2 cellular contexts compared by ENCODE assay signal in genomic region chr19:47110521-47111080, GRCh38.
TF ChIP-seq lines count a peak whose summit lies in the region.

No MANE protein-coding gene starts in this region.

TF ChIP-seq in GM23338, 12 proteins besides CTCF, POLR2A, EP300 and RAD21:
- no peak for TF ChIP-seq EZH2phosphoT487 (IDR thresholded peaks at IDR 0.05; ENCODE audit: unreplicated experiment)
- no peak for TF ChIP-seq ETS1 (IDR thresholded peaks at IDR 0.05)
- TF ChIP-seq CREB1 (CRISPR knock-in tag; IDR thresholded peaks at IDR 0.05; ENCODE audit: low read depth): no peak
- TF ChIP-seq ZNF331 (CRISPR knock-in tag; IDR thresholded peaks at IDR 0.05; ENCODE audit: low read depth): no peak
- no peak for TF ChIP-seq EZH2 (IDR thresholded peaks at IDR 0.05; ENCODE audit: low read depth, unreplicated experiment)
- TF ChIP-seq STAT1 (IDR thresholded peaks at IDR 0.05; ENCODE audit: unreplicated experiment): no peak
- TF ChIP-seq, protein P1, sequence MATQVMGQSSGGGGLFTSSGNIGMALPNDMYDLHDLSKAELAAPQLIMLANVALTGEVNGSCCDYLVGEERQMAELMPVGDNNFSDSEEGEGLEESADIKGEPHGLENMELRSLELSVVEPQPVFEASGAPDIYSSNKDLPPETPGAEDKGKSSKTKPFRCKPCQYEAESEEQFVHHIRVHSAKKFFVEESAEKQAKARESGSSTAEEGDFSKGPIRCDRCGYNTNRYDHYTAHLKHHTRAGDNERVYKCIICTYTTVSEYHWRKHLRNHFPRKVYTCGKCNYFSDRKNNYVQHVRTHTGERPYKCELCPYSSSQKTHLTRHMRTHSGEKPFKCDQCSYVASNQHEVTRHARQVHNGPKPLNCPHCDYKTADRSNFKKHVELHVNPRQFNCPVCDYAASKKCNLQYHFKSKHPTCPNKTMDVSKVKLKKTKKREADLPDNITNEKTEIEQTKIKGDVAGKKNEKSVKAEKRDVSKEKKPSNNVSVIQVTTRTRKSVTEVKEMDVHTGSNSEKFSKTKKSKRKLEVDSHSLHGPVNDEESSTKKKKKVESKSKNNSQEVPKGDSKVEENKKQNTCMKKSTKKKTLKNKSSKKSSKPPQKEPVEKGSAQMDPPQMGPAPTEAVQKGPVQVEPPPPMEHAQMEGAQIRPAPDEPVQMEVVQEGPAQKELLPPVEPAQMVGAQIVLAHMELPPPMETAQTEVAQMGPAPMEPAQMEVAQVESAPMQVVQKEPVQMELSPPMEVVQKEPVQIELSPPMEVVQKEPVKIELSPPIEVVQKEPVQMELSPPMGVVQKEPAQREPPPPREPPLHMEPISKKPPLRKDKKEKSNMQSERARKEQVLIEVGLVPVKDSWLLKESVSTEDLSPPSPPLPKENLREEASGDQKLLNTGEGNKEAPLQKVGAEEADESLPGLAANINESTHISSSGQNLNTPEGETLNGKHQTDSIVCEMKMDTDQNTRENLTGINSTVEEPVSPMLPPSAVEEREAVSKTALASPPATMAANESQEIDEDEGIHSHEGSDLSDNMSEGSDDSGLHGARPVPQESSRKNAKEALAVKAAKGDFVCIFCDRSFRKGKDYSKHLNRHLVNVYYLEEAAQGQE (IDR thresholded peaks at IDR 0.05; ENCODE audit: unreplicated experiment): no peak
- TF ChIP-seq ZNF462 (CRISPR knock-in tag; IDR thresholded peaks at IDR 0.05): no peak
- TF ChIP-seq JUNB (IDR thresholded peaks at IDR 0.05; ENCODE audit: unreplicated experiment): no peak
- no peak for TF ChIP-seq POLR2AphosphoS5 (IDR thresholded peaks at IDR 0.05; ENCODE audit: low read depth)
- TF ChIP-seq ZNF114 (CRISPR knock-in tag; IDR thresholded peaks at IDR 0.05): no peak

TF ChIP-seq in HepG2, 621 proteins besides CTCF, POLR2A, EP300 and RAD21 (continues in another document):
- TF ChIP-seq ZFP82 (CRISPR knock-in tag; IDR thresholded peaks at IDR 0.05; ENCODE audit: borderline replicate concordance): no peak
- 0 out of 2 replicates have a peak, but pooled peaks have one; percentile 46 for TF ChIP-seq PATZ1 (CRISPR knock-in tag; IDR thresholded peaks at IDR 0.05)
- TF ChIP-seq NFE2L2 (IDR thresholded peaks at IDR 0.05; ENCODE audit: low read length): no peak
- 0 out of 2 replicates have a peak, but pooled peaks have one; percentile 35 for TF ChIP-seq SIN3A (IDR thresholded peaks at IDR 0.05; ENCODE audit: borderline replicate concordance, low read depth, low read length)
- TF ChIP-seq NR2C2 (CRISPR knock-in tag; IDR thresholded peaks at IDR 0.05; ENCODE audit: borderline replicate concordance): no peak
- no peak for TF ChIP-seq THYN1 (CRISPR knock-in tag; IDR thresholded peaks at IDR 0.05; ENCODE audit: borderline replicate concordance, low read depth)
- no peak for TF ChIP-seq ZNF572 (CRISPR knock-in tag; IDR thresholded peaks at IDR 0.05)
- TF ChIP-seq MTF1 (CRISPR knock-in tag; IDR thresholded peaks at IDR 0.05): no peak
- TF ChIP-seq KMT2A (CRISPR knock-in tag; IDR thresholded peaks at IDR 0.05): no peak
- 0 out of 2 replicates have a peak, but pooled peaks have one; percentile 21 for TF ChIP-seq YEATS2 (CRISPR knock-in tag; IDR thresholded peaks at IDR 0.05; ENCODE audit: borderline replicate concordance)
- TF ChIP-seq EHMT2 (IDR thresholded peaks at IDR 0.05; ENCODE audit: borderline replicate concordance, low read depth, low read length): no peak
- peak; percentile 3; the same call in 1 of the 2 replicates for TF ChIP-seq ZFX (CRISPR knock-in tag; IDR thresholded peaks at IDR 0.05; ENCODE audit: low read depth)
- no peak for TF ChIP-seq ZBTB33 (CRISPR knock-in tag; IDR thresholded peaks at IDR 0.05)
- no peak for TF ChIP-seq ZMYM4 (CRISPR knock-in tag; IDR thresholded peaks at IDR 0.05)
- TF ChIP-seq ZSCAN31 (CRISPR knock-in tag; IDR thresholded peaks at IDR 0.05; ENCODE audit: low read depth): no peak
- no peak for TF ChIP-seq SIX4 (CRISPR knock-in tag; IDR thresholded peaks at IDR 0.05)
- TF ChIP-seq HINFP (CRISPR knock-in tag; IDR thresholded peaks at IDR 0.05; ENCODE audit: low read depth): no peak
- no peak for TF ChIP-seq ZNF3 (CRISPR knock-in tag; IDR thresholded peaks at IDR 0.05)
- no peak for TF ChIP-seq GZF1 (CRISPR knock-in tag; IDR thresholded peaks at IDR 0.05)
- no peak for TF ChIP-seq ATF1 (CRISPR knock-in tag; IDR thresholded peaks at IDR 0.05)
- no peak for TF ChIP-seq HES4 (CRISPR knock-in tag; IDR thresholded peaks at IDR 0.05; ENCODE audit: borderline replicate concordance)
- TF ChIP-seq WIZ (CRISPR knock-in tag; IDR thresholded peaks at IDR 0.05): no peak
- TF ChIP-seq RBAK (CRISPR knock-in tag; IDR thresholded peaks at IDR 0.05): no peak
- TF ChIP-seq TCF7 (IDR thresholded peaks at IDR 0.05; ENCODE audit: low read depth): no peak
- no peak for TF ChIP-seq TEAD3 (CRISPR knock-in tag; optimal IDR thresholded peaks at IDR 0.05; ENCODE audit: borderline replicate concordance)
- no peak for TF ChIP-seq ZNF101 (CRISPR knock-in tag; IDR thresholded peaks at IDR 0.05; ENCODE audit: borderline replicate concordance, low read depth)
- no peak for TF ChIP-seq FOXA3 (CRISPR knock-in tag; IDR thresholded peaks at IDR 0.05)
- TF ChIP-seq KDM4B (CRISPR knock-in tag; IDR thresholded peaks at IDR 0.05): no peak
- TF ChIP-seq ASH2L (IDR thresholded peaks at IDR 0.05; ENCODE audit: insufficient read length, low read depth, low read length): peak; percentile 13
- TF ChIP-seq POLR2G (IDR thresholded peaks at IDR 0.05; ENCODE audit: low read depth, low read length): no peak
- TF ChIP-seq ZEB1 (IDR thresholded peaks at IDR 0.05; ENCODE audit: insufficient replicate concordance, low read depth): no peak
- TF ChIP-seq ZBTB10 (CRISPR knock-in tag; IDR thresholded peaks at IDR 0.05; ENCODE audit: borderline replicate concordance): no peak
- no peak for TF ChIP-seq ELF3 (CRISPR knock-in tag; IDR thresholded peaks at IDR 0.05)
- no peak for TF ChIP-seq ETV6 (CRISPR knock-in tag; conservative IDR thresholded peaks at IDR 0.05)
- TF ChIP-seq, protein P2, sequence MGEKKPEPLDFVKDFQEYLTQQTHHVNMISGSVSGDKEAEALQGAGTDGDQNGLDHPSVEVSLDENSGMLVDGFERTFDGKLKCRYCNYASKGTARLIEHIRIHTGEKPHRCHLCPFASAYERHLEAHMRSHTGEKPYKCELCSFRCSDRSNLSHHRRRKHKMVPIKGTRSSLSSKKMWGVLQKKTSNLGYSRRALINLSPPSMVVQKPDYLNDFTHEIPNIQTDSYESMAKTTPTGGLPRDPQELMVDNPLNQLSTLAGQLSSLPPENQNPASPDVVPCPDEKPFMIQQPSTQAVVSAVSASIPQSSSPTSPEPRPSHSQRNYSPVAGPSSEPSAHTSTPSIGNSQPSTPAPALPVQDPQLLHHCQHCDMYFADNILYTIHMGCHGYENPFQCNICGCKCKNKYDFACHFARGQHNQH (CRISPR knock-in tag; IDR thresholded peaks at IDR 0.05): 0 out of 2 replicates have a peak, but pooled peaks have one; percentile 31
- TF ChIP-seq, protein P3, sequence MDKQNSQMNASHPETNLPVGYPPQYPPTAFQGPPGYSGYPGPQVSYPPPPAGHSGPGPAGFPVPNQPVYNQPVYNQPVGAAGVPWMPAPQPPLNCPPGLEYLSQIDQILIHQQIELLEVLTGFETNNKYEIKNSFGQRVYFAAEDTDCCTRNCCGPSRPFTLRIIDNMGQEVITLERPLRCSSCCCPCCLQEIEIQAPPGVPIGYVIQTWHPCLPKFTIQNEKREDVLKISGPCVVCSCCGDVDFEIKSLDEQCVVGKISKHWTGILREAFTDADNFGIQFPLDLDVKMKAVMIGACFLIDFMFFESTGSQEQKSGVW (CRISPR knock-in tag; IDR thresholded peaks at IDR 0.05; ENCODE audit: borderline replicate concordance): no peak
- TF ChIP-seq MED13 (CRISPR knock-in tag; IDR thresholded peaks at IDR 0.05): no peak
- TF ChIP-seq RBFOX2 (IDR thresholded peaks at IDR 0.05; ENCODE audit: low read depth, low read length): peak; percentile 68; the same call in 1 of the 2 replicates
- TF ChIP-seq SP2 (CRISPR knock-in tag; IDR thresholded peaks at IDR 0.05): no peak
- no peak for TF ChIP-seq NFYC (CRISPR knock-in tag; IDR thresholded peaks at IDR 0.05)
- TF ChIP-seq TOE1 (CRISPR knock-in tag; IDR thresholded peaks at IDR 0.05): no peak
- no peak for TF ChIP-seq DMAP1 (CRISPR knock-in tag; IDR thresholded peaks at IDR 0.05)
- no peak for TF ChIP-seq CREM (IDR thresholded peaks at IDR 0.05)
- TF ChIP-seq CREM (CRISPR knock-in tag; IDR thresholded peaks at IDR 0.05): no peak
- TF ChIP-seq ZUFSP (CRISPR knock-in tag; IDR thresholded peaks at IDR 0.05; ENCODE audit: borderline replicate concordance): no peak
- TF ChIP-seq ETV5 (CRISPR knock-in tag; IDR thresholded peaks at IDR 0.05; ENCODE audit: borderline replicate concordance): no peak
- TF ChIP-seq ZNF737 (CRISPR knock-in tag; IDR thresholded peaks at IDR 0.05; ENCODE audit: borderline replicate concordance): no peak
- TF ChIP-seq ETS1 (CRISPR knock-in tag; IDR thresholded peaks at IDR 0.05): no peak
